7 cellular contexts compared by ENCODE assay signal in the genomic region with DNA sequence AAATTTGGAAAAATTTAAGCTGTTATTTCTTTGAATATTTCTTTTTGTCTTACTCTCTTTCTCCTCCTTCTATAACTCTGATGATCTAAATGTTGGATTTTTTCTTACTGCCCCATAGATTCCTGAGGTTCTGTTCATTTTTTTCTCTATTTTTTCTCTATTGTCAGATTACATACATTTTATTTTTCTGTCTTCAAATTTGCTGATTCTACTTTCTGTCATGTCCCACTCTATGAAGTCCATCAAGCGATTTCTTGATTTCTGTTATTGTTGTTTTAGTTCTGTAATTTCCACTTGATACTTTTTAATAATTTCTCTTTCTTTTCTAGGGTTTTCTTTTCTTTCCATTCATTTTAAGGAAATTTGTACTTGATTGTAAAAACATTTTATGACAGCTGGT.
"Had no signal": no experiment of that assay in that cellular context is flagged by ENCODE, and none has a peak within 500 bp of the region (broad histone marks: within the 10 kb centered on the region; RNA-seq: fewer than 3 reads in every experiment).

No MANE protein-coding gene starts in this region.

- H3K4me3 ChIP-seq: GM23248, HAP-1 had no signal

- ATAC-seq: HCT116 had no signal

- FAIRE-seq: HTR-8/SVneo had no signal

- H3K36me3 ChIP-seq: HAP-1 had no signal

- H2AFZ ChIP-seq: GM23248 had no signal

- H3K27ac ChIP-seq: GM23248 had no signal

- H3K9ac ChIP-seq: GM23248 had no signal

- H3K9me3 ChIP-seq: HAP-1 had no signal

- DNase-seq: GM23248, GOT3, IMR-90, KBM-7 had no signal
